ENCODE assay signal across 9 cellular contexts in the genomic region with DNA sequence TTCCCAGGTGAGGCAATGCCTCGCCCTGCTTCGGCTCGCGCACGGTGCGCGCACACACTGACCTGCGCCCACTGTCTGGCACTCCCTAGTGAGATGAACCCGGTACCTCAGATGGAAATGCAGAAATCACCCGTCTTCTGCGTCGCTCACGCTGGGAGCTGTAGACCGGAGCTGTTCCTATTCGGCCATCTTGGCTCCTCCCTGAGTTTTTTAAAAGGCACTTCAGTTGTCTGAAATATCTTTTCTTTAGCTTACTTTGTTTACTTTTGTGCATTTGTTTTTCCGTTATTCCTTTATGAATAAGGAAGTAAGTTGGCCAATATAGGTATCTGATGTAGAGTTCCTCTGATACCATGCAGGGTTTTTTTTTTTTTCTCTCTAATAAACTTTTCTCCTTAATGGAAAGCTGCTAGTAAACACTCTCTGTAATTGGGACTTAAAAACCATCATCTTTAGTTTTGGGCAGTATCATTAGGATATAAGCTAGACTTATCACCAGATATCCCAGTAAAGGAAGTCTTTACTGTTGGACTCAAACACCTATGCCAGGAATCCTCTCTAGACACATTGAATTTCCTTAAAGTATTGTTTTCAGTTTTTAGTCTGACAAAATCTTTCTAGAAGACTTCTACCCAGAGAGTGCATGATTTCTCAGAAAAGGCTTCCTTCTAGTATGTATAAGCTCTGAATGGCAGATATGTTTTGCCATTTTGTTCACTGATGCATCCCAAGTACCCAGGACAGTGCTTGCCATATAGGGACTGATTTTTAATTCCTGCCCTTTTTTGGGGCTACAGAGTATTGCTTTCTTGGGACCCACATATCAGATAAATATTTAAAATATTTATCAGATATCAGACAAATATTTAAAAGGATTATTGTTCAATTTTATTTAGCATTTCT. TPM values are rescaled to one million over a fixed set of nuclear protein-coding genes. Genes with fewer than 3 reads are reported as not detected.
DNase-seq lines count a peak whose midpoint lies in the region; ATAC-seq, FAIRE-seq and TF ChIP-seq lines count a peak whose summit lies in the region.
"Had no signal": no experiment of that assay in that cellular context is flagged by ENCODE, and none has a peak within 500 bp of the region (broad histone marks: within the 10 kb centered on the region; RNA-seq: fewer than 3 reads in every experiment).

No MANE protein-coding gene starts in this region.

- H2AFZ ChIP-seq in GM12878 (ENCODE audit: control insufficient read depth, low read depth, low read length) (peak overlapping the region; percentile 62), mesenchymal stem cell (ENCODE audit: low read depth, low read length) (no peak overlapping the region)

- under 1% methylated on average over 8 of the region's 16 CpGs for WGBS in A549 (ENCODE audit: missing lambda C conversion rate)
- 15% methylated on average over 7 of the region's 16 CpGs for WGBS in GM12878 (ENCODE audit: insufficient coverage, insufficient replicate concordance, low lambda C conversion rate, missing lambda C conversion rate)
- 0% methylated on average over 6 of the region's 16 CpGs for WGBS in mesenchymal stem cell

- no peak overlapping the region for H2BK15ac ChIP-seq in mesenchymal stem cell (ENCODE audit: low read depth, poor library complexity, severe bottlenecking)

- H3K36me3 ChIP-seq in HUES6 (ENCODE audit: control insufficient read depth, insufficient read depth, low read length) (peaks cover 14% of the 10 kb centered on the region), GM12878 (ENCODE audit: control insufficient read depth in 2 of 2, insufficient read depth in 2 of 2, low read length in 1 of 2) (peaks cover 0 to 3% of the 10 kb centered on the region in 2 experiments; a peak in 1 of 4 replicates), mesenchymal stem cell (ENCODE audit: control insufficient read depth in 1 of 2, insufficient read depth in 2 of 2, low read depth in 1 of 2, low read length in 2 of 2) (peaks cover 0 to 44% of the 10 kb centered on the region in 2 experiments)

- intact Hi-C loops in GM12878 (cut with micrococcal nuclease; ENCODE audit: unreplicated experiment) = no loop called here

- no peak overlapping the region for H2AK5ac ChIP-seq in mesenchymal stem cell (ENCODE audit: low read length, severe bottlenecking)

- peak; percentile 10 to 39 for DNase-seq in A549 (ENCODE audit: low read depth in 1 of 2, low spot score in 1 of 2)
- DNase-seq in GM12878 (ENCODE audit: low read depth, low spot score) = no peak
- DNase-seq in mesenchymal stem cell = peak; percentile 29
- no peak for DNase-seq in middle frontal gyrus (ENCODE audit: extremely low spot score, low spot score)
- DNase-seq in NCI-H1092 (lab: John Stamatoyannopoulos, UW) = no peak
- no peak for DNase-seq in amniotic stem cell (lab: John Stamatoyannopoulos, UW)
- DNase-seq: GDM1 had no signal

- no peak overlapping the region for H4K91ac ChIP-seq in mesenchymal stem cell (ENCODE audit: low read length)

- H2BK12ac ChIP-seq in mesenchymal stem cell (ENCODE audit: low read length in 2 of 2) = no peak overlapping the region

- H3K27ac ChIP-seq in A549 = peak overlapping the region; percentile 77 to 82
- peak overlapping the region; percentile 81 for H3K27ac ChIP-seq in HUES6 (ENCODE audit: low read depth, low read length)
- H3K27ac ChIP-seq in GM12878 (ENCODE audit: control insufficient read depth, insufficient read depth) = peak overlapping the region; percentile 56
- H3K27ac ChIP-seq in mesenchymal stem cell (ENCODE audit: low read length, poor library complexity, severe bottlenecking) = peak overlapping the region; percentile 29

- no peak overlapping the region for H3K14ac ChIP-seq in mesenchymal stem cell (ENCODE audit: low read length in 2 of 2)

- H3K9ac ChIP-seq in HUES6 (ENCODE audit: low read length) (peak overlapping the region; percentile 57), GM12878 (ENCODE audit: control insufficient read depth, insufficient read depth, low read length) (no peak overlapping the region; the same call in 1 of the 2 replicates), mesenchymal stem cell (ENCODE audit: low read length) (no peak overlapping the region)

- peaks cover 3% of the 10 kb centered on the region for H3K79me1 ChIP-seq in mesenchymal stem cell (replicated peaks; ENCODE audit: low read length, poor library complexity, severe bottlenecking)

- H3K79me2 ChIP-seq in GM12878 (ENCODE audit: control insufficient read depth, insufficient read depth, low read length) = peaks cover 2% of the 10 kb centered on the region; the same call in 1 of the 2 replicates

- TSS peak; percentile 56 for BruUV-seq in GM12878 (replicated peaks; lab: Mats Ljungman, UMichigan)

- POLR2A ChIA-PET in A549 (lab: Yijun Ruan, JAX) = interaction anchor here (0.6 kb wide), 1 partner anchor 50 kb away, joined by 3 read pairs; no protein-coding TSS in a partner anchor
- POLR2A ChIA-PET in GM12878 (lab: Charles Lee) = interaction anchor here (0.8 to 1.2 kb wide), 2 partner anchors 84 to 85 kb away, joined by 3 read pairs; no protein-coding TSS in a partner anchor

- no peak overlapping the region for H2BK5ac ChIP-seq in mesenchymal stem cell (ENCODE audit: low read depth, low read length, poor library complexity, severe bottlenecking)

- H4K8ac ChIP-seq in mesenchymal stem cell (ENCODE audit: low read length) = no peak overlapping the region

- TF ChIP-seq POLR2A in A549 (IDR thresholded peaks at IDR 0.05; ENCODE audit: low read length) = no peak
- TF ChIP-seq POLR2A in GM12878 (IDR thresholded peaks at IDR 0.05; ENCODE audit: low read depth, low read length) = no peak

- H3K4me2 ChIP-seq in A549 (peak overlapping the region; percentile 75), GM12878 (ENCODE audit: control insufficient read depth, insufficient read depth) (peak overlapping the region; percentile 68), mesenchymal stem cell (ENCODE audit: low read length, poor library complexity, severe bottlenecking) (no peak overlapping the region)

- TF ChIP-seq CTCF in A549 (IDR thresholded peaks at IDR 0.05) (no peak), GM12878 (IDR thresholded peaks at IDR 0.05 in 2 of 3, conservative IDR thresholded peaks at IDR 0.05 in 1 of 3; ENCODE audit: control insufficient read depth in 2 of 3, extremely low read depth in 1 of 3, insufficient read depth in 1 of 3, low read depth in 3 of 3, low read length in 3 of 3) (no peak)

- H3K4me1 ChIP-seq in A549 (peaks cover 22% of the 10 kb centered on the region; the same call in 2 of the 3 replicates), HUES6 (ENCODE audit: control insufficient read depth, insufficient read depth, low read length) (peaks cover 4% of the 10 kb centered on the region; the same call in 1 of the 2 replicates), GM12878 (ENCODE audit: control insufficient read depth, insufficient read depth, low read length) (no peaks in the 10 kb centered on the region), mesenchymal stem cell (ENCODE audit: control insufficient read depth, insufficient read depth, low read depth, low read length) (no peaks in the 10 kb centered on the region)

- H3K18ac ChIP-seq in mesenchymal stem cell (ENCODE audit: low read depth in 1 of 2, low read length in 2 of 2) = no peak overlapping the region

- H2BK120ac ChIP-seq in mesenchymal stem cell (ENCODE audit: low read depth, low read length) = no peak overlapping the region

- H4K20me1 ChIP-seq in GM12878 (ENCODE audit: control insufficient read depth, insufficient read depth) = no peaks in the 10 kb centered on the region

- RAD21 ChIA-PET in GM12878 (lab: Charles Lee; ENCODE audit: unreplicated experiment) = interaction anchor here (1.2 to 1.9 kb wide), 3 partner anchors 64 to 118 kb away, joined by 5 to 11 read pairs (median 7); a partner anchor contains a TSS

- H3K9me3 ChIP-seq in A549 (no peaks in the 10 kb centered on the region), HUES6 (ENCODE audit: control insufficient read depth, insufficient read depth, low read depth, low read length) (no peaks in the 10 kb centered on the region), GM12878 (replicated peaks; ENCODE audit: control insufficient read depth, insufficient read depth, low read length) (no peaks in the 10 kb centered on the region), mesenchymal stem cell (ENCODE audit: control insufficient read depth, low read length) (no peaks in the 10 kb centered on the region)

- H3K27me3 ChIP-seq in HUES6 (ENCODE audit: control insufficient read depth, insufficient read depth, low read length) (no peaks in the 10 kb centered on the region), GM12878 (replicated peaks in 1 of 2; ENCODE audit: control insufficient read depth in 2 of 2, insufficient read depth in 2 of 2, low read length in 1 of 2) (no peaks in the 10 kb centered on the region), mesenchymal stem cell (ENCODE audit: control insufficient read depth in 1 of 2, insufficient read depth in 1 of 2, low read length in 2 of 2) (no peaks in the 10 kb centered on the region)

- no peak for TF ChIP-seq EP300 in A549 (IDR thresholded peaks at IDR 0.05)
- TF ChIP-seq EP300 in GM12878 (IDR thresholded peaks at IDR 0.05; ENCODE audit: borderline replicate concordance in 1 of 2, control insufficient read depth in 1 of 2, low read depth in 2 of 2, low read length in 2 of 2) = no peak

- H3K4me3 ChIP-seq in A549 = peak overlapping the region; percentile 51
- peak overlapping the region; percentile 53 for H3K4me3 ChIP-seq in HUES6 (ENCODE audit: low read depth, low read length)
- H3K4me3 ChIP-seq in GM12878 = peak overlapping the region; percentile 61
- no peak overlapping the region for H3K4me3 ChIP-seq in mesenchymal stem cell (ENCODE audit: insufficient read depth in 1 of 2, low read depth in 1 of 2, low read length in 2 of 2)

- SMC1A ChIA-PET in GM12878 (lab: Charles Lee; ENCODE audit: uncharacterized antibody, unreplicated experiment) = interaction anchor here (0.6 to 1.3 kb wide), 12 partner anchors 8 to 1339 kb away, joined by 3 to 5 read pairs (median 3); no protein-coding TSS in a partner anchor

- CTCF ChIA-PET in A549 (lab: Yijun Ruan, JAX) (interaction anchor here (1.6 to 2.2 kb wide), 2 partner anchors 9 to 93 kb away, joined by 4 to 6 read pairs; no protein-coding TSS in a partner anchor), GM12878 (lab: Yijun Ruan, JAX) (interaction anchor here (0.7 to 2.1 kb wide), 4 partner anchors 10 to 118 kb away, joined by 3 to 9 read pairs (median 4); no protein-coding TSS in a partner anchor)

- in situ Hi-C loops in GM12878 (cut with MboI) = no loop called here

- ATAC-seq in A549 = peak; percentile 43 to 83; a peak in 4 of 6 replicates
- peak; percentile 69 for ATAC-seq in GM12878
- ATAC-seq in GM21786 (IDR thresholded peaks at IDR 0.05; ENCODE audit: unreplicated experiment) = no peak

- no peak overlapping the region for H3K23ac ChIP-seq in mesenchymal stem cell (ENCODE audit: low read length in 2 of 2)

- H3K4ac ChIP-seq in mesenchymal stem cell (ENCODE audit: low read depth in 1 of 2, low read length in 2 of 2) = no peak overlapping the region

- no peak for TF ChIP-seq RAD21 in A549 (conservative IDR thresholded peaks at IDR 0.05 in 1 of 2, IDR thresholded peaks at IDR 0.05 in 1 of 2)
- TF ChIP-seq RAD21 in GM12878 (IDR thresholded peaks at IDR 0.05; ENCODE audit: insufficient read depth, low read depth, low read length) = no peak

- no peak for FAIRE-seq in A549 (lab: Jason Lieb, UNC)
- no peak for FAIRE-seq in GM12878 (lab: Jason Lieb, UNC)

RNA-seq across cellular contexts. Expression of a gene that starts 35.8 kb away (rescaled TPM):
- polyA plus RNA-seq in A549 (2011; rRNA removed) = 0.36 and 0.38 TPM in 2 replicates
- polyA plus RNA-seq in A549 (2012; cell fraction: cytosol; rRNA removed) = 0.20 and 0.25 TPM in 2 replicates
- polyA plus RNA-seq in A549 (2012; cell fraction: nucleus; rRNA removed) = 0.76 and 1.2 TPM in 2 replicates
- polyA plus RNA-seq in A549 (2017; fragmentation: RNase III; extraction: RNeasy Plus Mini Kit Qiagen cat#74134 plus additional on column Dnase treatment) = 0.68 to 1.0 TPM (median 0.98 TPM) in 3 replicates
- 1.2 and 2.6 TPM in 2 replicates for polyA minus RNA-seq in A549 (2011; rRNA and poly(A)+ RNA removed)
- total RNA-seq in GM12878 (2013; cell fraction: nucleolus; rRNA removed) = 0.04 TPM in 1 of 2 replicates, not detected in the other
- total RNA-seq in GM12878 (2014; rRNA removed) = under 0.01 TPM in 1 of 2 replicates, not detected in the other
- total RNA-seq in GM12878 (2014; rRNA removed; fragmentation: Illumina TruSeq; extraction: Trizol) = not detected in 2 replicates
- total RNA-seq in GM12878 (2021) = 0.03 and 0.05 TPM in 2 replicates
- polyA plus RNA-seq in GM12878 (2011; ENCODE audit: low read depth) = not detected
- 0.13 and 0.15 TPM in 2 replicates for polyA plus RNA-seq in GM12878 (2011; rRNA removed)
- 0.12 and 0.15 TPM in 2 replicates for polyA plus RNA-seq in GM12878 (2011; cell fraction: cytosol; rRNA removed)
- polyA plus RNA-seq in GM12878 (2011; cell fraction: nucleus; rRNA removed) = 0.09 and 0.36 TPM in 2 replicates
- polyA plus RNA-seq in GM12878 (2012) = not detected in 2 replicates
- not detected in 2 replicates for polyA plus RNA-seq in GM12878 (2014; fragmentation: Illumina TruSeq; extraction: Trizol)
- polyA plus RNA-seq in GM12878 (2014; fragmentation: Nextera tagmentation; extraction: Ambion mirVana) = not detected
- not detected in 2 replicates for polyA plus RNA-seq in GM12878 (2014; rRNA removed)
- not detected for polyA plus RNA-seq in GM12878 (2016; fragmentation: Nextera tagmentation; extraction: Ambion mirVana)
- 0.15 and 1.3 TPM in 2 replicates for polyA minus RNA-seq in GM12878 (2011; rRNA and poly(A)+ RNA removed)
- polyA minus RNA-seq in GM12878 (2011; cell fraction: cytosol; rRNA and poly(A)+ RNA removed) = not detected in 2 replicates
- not detected in 2 replicates for polyA minus RNA-seq in GM12878 (2011; cell fraction: nucleus; rRNA and poly(A)+ RNA removed)
- 0.33 TPM for polyA plus RNA-seq in mesenchymal stem cell (2013, experiment 1 of 2)
- polyA plus RNA-seq in mesenchymal stem cell (2013, experiment 2 of 2) = 0.37 TPM

Comparison
In these comparisons a context has a peak if more than half of its experiments do, and no peak if none do; other contexts are left out.
1. DNase-seq: peak in A549 (2 of 2) and mesenchymal stem cell (single experiment); none in GM12878 (single experiment), middle frontal gyrus (single experiment), NCI-H1092 (single experiment) and amniotic stem cell (single experiment).
2. H3K27ac ChIP-seq: peak in every context shown above with its lines; median percentile 81 in HUES6; 80 in A549; 56 in GM12878; 29 in mesenchymal stem cell.
3. H3K4me3 ChIP-seq: peak in A549 (single experiment), HUES6 (single experiment) and GM12878 (single experiment); none in mesenchymal stem cell (0 of 2).